In the genomic region with DNA sequence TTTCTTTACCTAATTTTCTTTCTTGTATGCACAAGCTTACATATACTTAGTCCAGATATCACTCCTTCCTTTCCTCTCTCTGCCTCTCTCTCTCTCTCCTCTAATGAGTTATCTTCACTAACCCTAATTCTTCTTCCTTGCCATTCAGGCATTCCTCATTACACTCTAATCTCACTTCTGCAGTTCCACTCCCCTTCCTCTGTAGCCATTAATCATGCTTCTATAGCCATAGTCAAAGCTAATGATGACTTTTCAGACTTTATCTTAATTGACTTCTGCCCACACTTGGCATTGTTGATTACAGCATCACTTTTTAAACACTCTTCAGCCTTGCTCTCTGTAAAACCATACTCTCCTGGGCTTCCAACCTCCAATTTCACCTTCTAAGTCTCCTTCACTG, we compare ENCODE assay signal across 1 cellular context.
TF ChIP-seq lines count a peak whose summit lies in the region.

No MANE protein-coding gene starts in this region.

TF ChIP-seq in K562, 482 proteins besides CTCF, POLR2A, EP300 and RAD21 (continued from another document and continues in another):
- TF ChIP-seq CHD7 (IDR thresholded peaks at IDR 0.05; ENCODE audit: low read depth, low read length), result no peak
- TF ChIP-seq ILK (tag; IDR thresholded peaks at IDR 0.05; ENCODE audit: borderline replicate concordance, low read depth), result no peak
- no peak for TF ChIP-seq LARP7 (IDR thresholded peaks at IDR 0.05)
- no peak for TF ChIP-seq ZFX (CRISPR knock-in tag; IDR thresholded peaks at IDR 0.05)
- TF ChIP-seq ZNF12 (CRISPR knock-in tag; IDR thresholded peaks at IDR 0.05), result no peak
- peak; percentile 65; the same call in 1 of the 2 replicates for TF ChIP-seq NFE2 (IDR thresholded peaks at IDR 0.05; ENCODE audit: low read depth)
- TF ChIP-seq XRCC5 (IDR thresholded peaks at IDR 0.05; ENCODE audit: low read depth, low read length), result no peak
- TF ChIP-seq HMG20B (CRISPR knock-in tag; IDR thresholded peaks at IDR 0.05), result no peak
- no peak for TF ChIP-seq SRSF7 (optimal IDR thresholded peaks at IDR 0.05; ENCODE audit: low read depth, low read length)
- TF ChIP-seq E2F1 (CRISPR knock-in tag; IDR thresholded peaks at IDR 0.05), result no peak
- TF ChIP-seq KDM1A (IDR thresholded peaks at IDR 0.05), result peak; percentile 97 to 98
- TF ChIP-seq ZC3H4 (CRISPR knock-in tag; IDR thresholded peaks at IDR 0.05; ENCODE audit: borderline replicate concordance), result no peak
- TF ChIP-seq POLR3A (IDR thresholded peaks at IDR 0.05; ENCODE audit: borderline replicate concordance, extremely low read depth, insufficient read depth, insufficient read length), result no peak
- no peak for TF ChIP-seq DNMT1 (IDR thresholded peaks at IDR 0.05)
- TF ChIP-seq NKRF (IDR thresholded peaks at IDR 0.05; ENCODE audit: borderline replicate concordance), result no peak
- TF ChIP-seq FIP1L1 (IDR thresholded peaks at IDR 0.05; ENCODE audit: low read depth, low read length, poor library complexity, severe bottlenecking), result no peak
- no peak for TF ChIP-seq ZBTB2 (IDR thresholded peaks at IDR 0.05)
- TF ChIP-seq ZNF3 (CRISPR knock-in tag; IDR thresholded peaks at IDR 0.05), result no peak
- TF ChIP-seq ELF2 (CRISPR knock-in tag; IDR thresholded peaks at IDR 0.05), result no peak
- no peak for TF ChIP-seq ZBTB9 (CRISPR knock-in tag; IDR thresholded peaks at IDR 0.05)
- no peak for TF ChIP-seq MYNN (IDR thresholded peaks at IDR 0.05)
- TF ChIP-seq MYNN (CRISPR knock-in tag; IDR thresholded peaks at IDR 0.05), result no peak
- no peak for TF ChIP-seq PATZ1 (CRISPR knock-in tag; IDR thresholded peaks at IDR 0.05; ENCODE audit: borderline replicate concordance)
- no peak for TF ChIP-seq IFI16 (CRISPR knock-in tag; IDR thresholded peaks at IDR 0.05)
- TF ChIP-seq TCFL5 (CRISPR knock-in tag; conservative IDR thresholded peaks at IDR 0.05), result no peak
- no peak for TF ChIP-seq PHB (CRISPR knock-in tag; IDR thresholded peaks at IDR 0.05)
- peak; percentile 94 for TF ChIP-seq THRB (CRISPR knock-in tag; conservative IDR thresholded peaks at IDR 0.05)
- TF ChIP-seq HNRNPH1 (optimal IDR thresholded peaks at IDR 0.05; ENCODE audit: low read depth, low read length), result no peak
- no peak for TF ChIP-seq NFXL1 (CRISPR knock-in tag; IDR thresholded peaks at IDR 0.05)
- no peak for TF ChIP-seq NR0B1 (IDR thresholded peaks at IDR 0.05; ENCODE audit: partially characterized antibody)
- TF ChIP-seq ERF (CRISPR knock-in tag; IDR thresholded peaks at IDR 0.05), result no peak
- no peak for TF ChIP-seq KAT2B (IDR thresholded peaks at IDR 0.05; ENCODE audit: low read depth, low read length)
- TF ChIP-seq MLLT1 (IDR thresholded peaks at IDR 0.05), result no peak
- no peak for TF ChIP-seq ZNF311 (CRISPR knock-in tag; IDR thresholded peaks at IDR 0.05)
